ENCODE assay signal across 18 cellular contexts in genomic region chr6:99491159-99491558, GRCh38. TPM values are rescaled to one million over a fixed set of nuclear protein-coding genes. Genes with fewer than 3 reads are reported as not detected.
DNase-seq lines count a peak whose midpoint lies in the region; ATAC-seq and TF ChIP-seq lines count a peak whose summit lies in the region.
"Had no signal": no experiment of that assay in that cellular context is flagged by ENCODE, and none has a peak within 500 bp of the region (broad histone marks: within the 10 kb centered on the region; RNA-seq: fewer than 3 reads in every experiment).

No MANE protein-coding gene starts in this region.

- H3K27ac ChIP-seq in VCaP, result peak overlapping the region; percentile 3; the same call in 1 of the 2 replicates
- H3K27ac ChIP-seq: HL-60 had no signal

- peaks cover 11% of the 10 kb centered on the region for H3K4me1 Mint-ChIP-seq in stimulated activated effector memory CD8-positive, alpha-beta T cell treated with anti-CD3 and anti-CD28 coated beads, Interleukin-12 subunit alpha, Interleukin-12 subunit beta, amount 100 ng/mL, for 72 hours

- no peak for TF ChIP-seq CTCF in VCaP (conservative IDR thresholded peaks at IDR 0.05)

- ATAC-seq in stimulated activated effector memory CD8-positive, alpha-beta T cell treated with anti-CD3 and anti-CD28 coated beads, Interleukin-12 subunit alpha, Interleukin-12 subunit beta, amount 100 ng/mL, for 72 hours, result no peak
- ATAC-seq: SK-N-SH treated with all-trans-retinoic acid at 6 μM for 48 hours had no signal

- H3K9me3 Mint-ChIP-seq in stimulated activated effector memory CD8-positive, alpha-beta T cell treated with anti-CD3 and anti-CD28 coated beads, Interleukin-12 subunit alpha, Interleukin-12 subunit beta, amount 100 ng/mL, for 72 hours, result no peaks in the 10 kb centered on the region
- H3K9me3 Mint-ChIP-seq: CD4-positive, alpha-beta T cell; HFFc6 had no signal

- peak overlapping the region; percentile 81 for H3K27ac Mint-ChIP-seq in stimulated activated effector memory CD8-positive, alpha-beta T cell treated with anti-CD3 and anti-CD28 coated beads, Interleukin-12 subunit alpha, Interleukin-12 subunit beta, amount 100 ng/mL, for 72 hours
- H3K27ac Mint-ChIP-seq: HFFc6 had no signal

- DNase-seq in NCI-H2171 treated with DMSO at 0.1 percent for 48 hours (lab: John Stamatoyannopoulos, UW) (peak; percentile 43), NCI-H2171 (lab: John Stamatoyannopoulos, UW) (no peak), G401 (ENCODE audit: low spot score) (peak; percentile 77), DMS114 treated with DMSO at 0.1 percent for 48 hours (lab: John Stamatoyannopoulos, UW; ENCODE audit: unreplicated experiment) (no peak), NCI-H2227 treated with DMSO at 0.1 percent for 48 hours (lab: John Stamatoyannopoulos, UW) (no peak)
- no peak for DNase-seq in stimulated activated effector memory CD8-positive, alpha-beta T cell treated with anti-CD3 and anti-CD28 coated beads, Interleukin-12 subunit alpha, Interleukin-12 subunit beta, amount 100 ng/mL, for 72 hours (ENCODE audit: low spot score in 2 of 2)
- DNase-seq: GF-D8, H7, HFFc6, NCI-H1417 treated with DMSO at 0.1 percent for 48 hours, NCI-H1930, NCI-H510A, NCI-H774, SIG-M5 had no signal

- H3K36me3 Mint-ChIP-seq in stimulated activated effector memory CD8-positive, alpha-beta T cell treated with anti-CD3 and anti-CD28 coated beads, Interleukin-12 subunit alpha, Interleukin-12 subunit beta, amount 100 ng/mL, for 72 hours, result peaks cover 13% of the 10 kb centered on the region

- no peak overlapping the region for H3K4me3 Mint-ChIP-seq in stimulated activated effector memory CD8-positive, alpha-beta T cell treated with anti-CD3 and anti-CD28 coated beads, Interleukin-12 subunit alpha, Interleukin-12 subunit beta, amount 100 ng/mL, for 72 hours
- H3K4me3 Mint-ChIP-seq: CD4-positive, alpha-beta T cell; HFFc6 had no signal

- in situ Hi-C loops in G401 (cut with HindIII; ENCODE audit: low sequenced_read_pairs), result no loop called here

RNA-seq across cellular contexts. Expression of gene USP45, which starts 24.1 kb away (rescaled TPM):
- 24.6 and 34.9 TPM in 2 replicates for total RNA-seq in G401 (2014; rRNA removed; shearing (Covaris generic))

Comparison
In these comparisons a context has a peak if more than half of its experiments do, and no peak if none do; other contexts are left out.
1. DNase-seq: peak in NCI-H2171 treated with DMSO at 0.1 percent for 48 hours (single experiment) and G401 (single experiment); none in NCI-H2171 (single experiment), stimulated activated effector memory CD8-positive, alpha-beta T cell treated with anti-CD3 and anti-CD28 coated beads, Interleukin-12 subunit alpha, Interleukin-12 subunit beta, amount 100 ng/mL, for 72 hours (0 of 2), DMS114 treated with DMSO at 0.1 percent for 48 hours (single experiment) and NCI-H2227 treated with DMSO at 0.1 percent for 48 hours (single experiment).